Comparison of ENCODE assay signal across 8 cellular contexts in genomic region chr9:127214421-127215265, GRCh38. TPM values are rescaled to one million over a fixed set of nuclear protein-coding genes. Genes with fewer than 3 reads are reported as not detected.
DNase-seq lines count a peak whose midpoint lies in the region; ATAC-seq and TF ChIP-seq lines count a peak whose summit lies in the region.

No MANE protein-coding gene starts in this region.

- H4K8ac ChIP-seq in mesendoderm (ENCODE audit: low read depth, low read length), result no peak overlapping the region

- H3K4me3 Mint-ChIP-seq in activated CD4-positive, alpha-beta T cell treated with anti-CD3 and anti-CD28 coated beads, Interleukin-2, amount 10 ng/mL, durations not matched to agents 24 days and 14 days, result no peak overlapping the region
- no peak overlapping the region for H3K4me3 Mint-ChIP-seq in stimulated activated naive B cell treated with anti-CD40 and anti-IgM and Interleukin-4, amounts not matched to agents 10 μg/mL and 1 μg/mL and 100 μg/mL, for 72 hours

- H3K4ac ChIP-seq in mesendoderm (ENCODE audit: low read depth, low read length), result no peak overlapping the region

- H3K79me1 ChIP-seq in mesendoderm (ENCODE audit: low read length), result no peaks in the 10 kb centered on the region

- H3K18ac ChIP-seq in mesendoderm (ENCODE audit: low read length), result no peak overlapping the region

- no CpG with 5 or more reads among the region's 6 CpGs for WGBS in mesendoderm (ENCODE audit: extremely low coverage, insufficient coverage, low lambda C conversion rate)

- H3K4me3 ChIP-seq in dorsolateral prefrontal cortex (no peak overlapping the region), mesendoderm (ENCODE audit: low read length) (no peak overlapping the region)

- no peak overlapping the region for H3K56ac ChIP-seq in mesendoderm (ENCODE audit: low read length)

- H3K27ac Mint-ChIP-seq in activated CD4-positive, alpha-beta T cell treated with anti-CD3 and anti-CD28 coated beads, Interleukin-2, amount 10 ng/mL, durations not matched to agents 24 days and 14 days, result no peak overlapping the region
- no peak overlapping the region for H3K27ac Mint-ChIP-seq in stimulated activated naive B cell treated with anti-CD40 and anti-IgM and Interleukin-4, amounts not matched to agents 10 μg/mL and 1 μg/mL and 100 μg/mL, for 72 hours

- H2BK15ac ChIP-seq in mesendoderm (replicated peaks; ENCODE audit: low read depth), result no peak overlapping the region

- H3K9ac ChIP-seq in mesendoderm (ENCODE audit: low read length), result no peak overlapping the region

- in situ Hi-C loops in ACHN (cut with HindIII; ENCODE audit: low pct_ligation_motif_present, low pct_unique_long_range_greater_than_20kb, low sequenced_read_pairs), result no loop called here
- in situ Hi-C loops in GM13976 (cut with MboI; ENCODE audit: low sequenced_read_pairs, unreplicated experiment), result no loop called here

- no peaks in the 10 kb centered on the region for H3K79me2 ChIP-seq in mesendoderm (ENCODE audit: control insufficient read depth, insufficient read depth, low read length)

- no peaks in the 10 kb centered on the region for H3K4me1 Mint-ChIP-seq in activated CD4-positive, alpha-beta T cell treated with anti-CD3 and anti-CD28 coated beads, Interleukin-2, amount 10 ng/mL, durations not matched to agents 24 days and 14 days
- peaks cover 4 to 5% of the 10 kb centered on the region in 2 donors for H3K4me1 Mint-ChIP-seq in stimulated activated naive B cell treated with anti-CD40 and anti-IgM and Interleukin-4, amounts not matched to agents 10 μg/mL and 1 μg/mL and 100 μg/mL, for 72 hours

- H4K5ac ChIP-seq in mesendoderm (ENCODE audit: low read length), result no peak overlapping the region

- H2BK5ac ChIP-seq in mesendoderm (ENCODE audit: low read length), result no peak overlapping the region

- H3K4me2 ChIP-seq in mesendoderm (ENCODE audit: low read length), result no peak overlapping the region

- peaks cover 17% of the 10 kb centered on the region for H3K27me3 Mint-ChIP-seq in activated CD4-positive, alpha-beta T cell treated with anti-CD3 and anti-CD28 coated beads, Interleukin-2, amount 10 ng/mL, durations not matched to agents 24 days and 14 days
- H3K27me3 Mint-ChIP-seq in stimulated activated naive B cell treated with anti-CD40 and anti-IgM and Interleukin-4, amounts not matched to agents 10 μg/mL and 1 μg/mL and 100 μg/mL, for 72 hours, result no peaks in the 10 kb centered on the region

- no peaks in the 10 kb centered on the region for H3K9me3 Mint-ChIP-seq in activated CD4-positive, alpha-beta T cell treated with anti-CD3 and anti-CD28 coated beads, Interleukin-2, amount 10 ng/mL, durations not matched to agents 24 days and 14 days
- no peaks in the 10 kb centered on the region for H3K9me3 Mint-ChIP-seq in stimulated activated naive B cell treated with anti-CD40 and anti-IgM and Interleukin-4, amounts not matched to agents 10 μg/mL and 1 μg/mL and 100 μg/mL, for 72 hours

- peak; percentile 74 for TF ChIP-seq CTCF in GM13976 (IDR thresholded peaks at IDR 0.05; ENCODE audit: borderline replicate concordance, control extremely low read depth, extremely low read depth, insufficient read depth, missing control alignments)
- peak; percentile 48 to 81 (median 73) for TF ChIP-seq CTCF in dorsolateral prefrontal cortex (IDR thresholded peaks at IDR 0.05 in 54 of 56, conservative IDR thresholded peaks at IDR 0.05 in 2 of 56; ENCODE audit: low read depth in 1 of 56, partially characterized antibody in 56 of 56)

- H3K36me3 Mint-ChIP-seq in activated CD4-positive, alpha-beta T cell treated with anti-CD3 and anti-CD28 coated beads, Interleukin-2, amount 10 ng/mL, durations not matched to agents 24 days and 14 days (ENCODE audit: low read depth), result no peaks in the 10 kb centered on the region
- no peaks in the 10 kb centered on the region for H3K36me3 Mint-ChIP-seq in stimulated activated naive B cell treated with anti-CD40 and anti-IgM and Interleukin-4, amounts not matched to agents 10 μg/mL and 1 μg/mL and 100 μg/mL, for 72 hours

- peaks cover 3% of the 10 kb centered on the region for H3K4me1 ChIP-seq in mesendoderm (ENCODE audit: control insufficient read depth, low read depth, low read length)

- intact Hi-C loops in activated CD4-positive, alpha-beta T cell treated with anti-CD3 and anti-CD28 coated beads, Interleukin-2, amount 10 ng/mL, durations not matched to agents 24 days and 14 days (cut with micrococcal nuclease), result loop anchor here (1.0 kb wide), 1 partner anchor 204 kb away; no protein-coding TSS in a partner anchor
- intact Hi-C loops in dorsolateral prefrontal cortex (cut with DNase I), result loop anchor here in 1 of 2 donors (5.0 kb wide), 1 partner anchor 133 kb away; no protein-coding TSS in a partner anchor

- H3K27me3 ChIP-seq in dorsolateral prefrontal cortex, result no peaks in the 10 kb centered on the region
- H3K27me3 ChIP-seq in mesendoderm (ENCODE audit: insufficient read depth, low read length, poor library complexity), result no peaks in the 10 kb centered on the region

- H3K27ac ChIP-seq in dorsolateral prefrontal cortex (peak overlapping the region in 3 of 59 donors; percentile 22 to 33 (median 23)), mesendoderm (ENCODE audit: low read depth, low read length) (no peak overlapping the region)

- peak; percentile 86 to 89 for ATAC-seq in stimulated activated naive B cell treated with anti-CD40 and anti-IgM and Interleukin-4, amounts not matched to agents 10 μg/mL and 1 μg/mL and 100 μg/mL, for 72 hours (replicated peaks)

- DNase-seq in ACHN, result peak; percentile 51
- peak; percentile 84 for DNase-seq in GM13976 (ENCODE audit: low spot score)
- peak; percentile 61 for DNase-seq in NCI-H2171 (lab: John Stamatoyannopoulos, UW)
- DNase-seq in activated CD4-positive, alpha-beta T cell treated with anti-CD3 and anti-CD28 coated beads, Interleukin-2, amount 10 ng/mL, durations not matched to agents 24 days and 14 days, result peak; percentile 89
- peak in 7 of 10 donors; percentile 52 to 79 (median 68) for DNase-seq in dorsolateral prefrontal cortex
- DNase-seq in mesendoderm, result peak; percentile 68
- DNase-seq in stimulated activated naive B cell treated with anti-CD40 and anti-IgM and Interleukin-4, amounts not matched to agents 10 μg/mL and 1 μg/mL and 100 μg/mL, for 72 hours, result peak; percentile 37
- no peak for DNase-seq in mesenteric fat pad (ENCODE audit: low spot score)

- no peak overlapping the region for H3K23ac ChIP-seq in mesendoderm (ENCODE audit: low read length)

- H2AK5ac ChIP-seq in mesendoderm (ENCODE audit: low read length), result no peak overlapping the region

- H2BK120ac ChIP-seq in mesendoderm (ENCODE audit: low read depth, low read length), result no peak overlapping the region

- H3K36me3 ChIP-seq in mesendoderm (ENCODE audit: control insufficient read depth, insufficient read depth, low read length), result no peaks in the 10 kb centered on the region

RNA-seq across cellular contexts. Expression of gene GARNL3, which starts 49.9 kb away (rescaled TPM):
- 3.1 and 3.3 TPM in 2 replicates for total RNA-seq in activated CD4-positive, alpha-beta T cell treated with anti-CD3 and anti-CD28 coated beads, Interleukin-2, amount 10 ng/mL, durations not matched to agents 24 days and 14 days
- total RNA-seq in dorsolateral prefrontal cortex (100 to 1,000 TPM in 54 of 120 experiments, 10 to 100 TPM in 66; 69.3 to 135 (median 98.3) TPM), mesenteric fat pad (5.6 TPM)
- 1.3 TPM for polyA plus RNA-seq in mesendoderm (2013, experiment 1 of 2)
- polyA plus RNA-seq in mesendoderm (2013, experiment 2 of 2), result 1.2 TPM

Comparison
In these comparisons a context has a peak if more than half of its experiments do, and no peak if none do; other contexts are left out.
1. RNA of gene GARNL3, which starts 49.9 kb away (total RNA-seq): 69.3 to 135 TPM in dorsolateral prefrontal cortex; 5.6 TPM in mesenteric fat pad (single experiment) and 3.1 to 3.3 TPM in activated CD4-positive, alpha-beta T cell treated with anti-CD3 and anti-CD28 coated beads, Interleukin-2, amount 10 ng/mL, durations not matched to agents 24 days and 14 days; every median in the first group is over 10 times any median in the second.